ENCODE assay signal across 8 cellular contexts in the genomic region with DNA sequence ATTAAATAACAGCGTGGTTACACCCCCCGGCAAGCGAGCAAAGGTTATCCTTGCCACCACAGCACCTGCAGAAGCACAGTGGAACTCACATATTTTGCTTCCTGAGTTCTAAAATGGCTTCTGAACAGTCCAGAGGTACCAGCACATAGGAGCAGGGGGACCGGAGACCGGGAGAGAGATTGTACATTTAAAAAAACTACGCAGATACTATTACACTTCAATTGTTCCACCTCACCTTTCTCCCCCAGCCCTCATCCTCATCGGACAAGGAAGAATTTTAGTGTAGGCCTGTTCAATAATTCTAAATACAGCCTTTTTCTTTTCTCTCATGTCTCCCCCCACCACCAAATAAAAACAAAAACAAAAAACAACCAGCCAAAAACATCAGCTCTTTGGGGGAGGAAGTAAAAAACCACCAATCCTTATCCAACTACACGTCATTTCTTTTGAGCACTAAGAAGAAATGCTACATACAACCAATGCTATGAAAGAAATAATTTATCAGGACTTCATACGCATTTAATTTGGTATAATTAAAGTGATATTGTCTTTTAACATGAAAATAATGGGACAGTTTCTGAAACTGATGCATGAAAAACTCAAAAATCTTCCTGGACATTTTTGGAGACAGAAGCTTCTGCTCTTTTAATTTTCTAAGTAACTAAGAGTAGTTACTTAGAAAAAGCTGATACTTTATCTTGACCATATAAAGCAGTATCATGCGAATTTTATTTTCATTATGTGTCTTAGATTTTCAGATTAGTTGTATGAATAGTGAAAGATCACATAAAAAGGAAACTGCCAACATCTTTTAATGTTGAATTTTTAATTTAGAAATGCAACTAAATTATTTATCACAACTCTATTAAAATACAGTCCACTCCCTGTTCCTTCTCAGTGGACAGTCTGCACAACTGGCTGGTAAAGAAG. TPM values are rescaled to one million over a fixed set of nuclear protein-coding genes. Genes with fewer than 3 reads are reported as not detected.
DNase-seq lines count a peak whose midpoint lies in the region; ATAC-seq lines count a peak whose summit lies in the region.

No MANE protein-coding gene starts in this region.

- peak overlapping the region; percentile 74 for H3K4me3 Mint-ChIP-seq in activated naive CD8-positive, alpha-beta T cell treated with anti-CD3 and anti-CD28 coated beads, Interleukin-2, amount 10 ng/mL, durations not matched to agents 7 days and 5 days

- H3K9me3 ChIP-seq in subcutaneous abdominal adipose tissue (ENCODE audit: control insufficient read depth in 5 of 5, low read length in 5 of 5): no peaks in the 10 kb centered on the region

- peak; percentile 28 for ATAC-seq in activated naive CD8-positive, alpha-beta T cell treated with anti-CD3 and anti-CD28 coated beads, Interleukin-2, amount 10 ng/mL, durations not matched to agents 7 days and 5 days (ENCODE audit: low read depth)
- no peak for ATAC-seq in HG03196 (IDR thresholded peaks at IDR 0.05; ENCODE audit: unreplicated experiment)

- peak overlapping the region; percentile 80 to 92 (median 83) for H3K9ac ChIP-seq in subcutaneous abdominal adipose tissue (ENCODE audit: low read length in 5 of 5)

- peak; percentile 13 for DNase-seq in activated CD4-positive, alpha-beta T cell treated with anti-CD3 and anti-CD28 coated beads, Interleukin-2, amount 50 U/mL, for 1 hour
- DNase-seq in activated CD4-positive, alpha-beta T cell treated with anti-CD3 and anti-CD28 coated beads, Interleukin-2, amount 50 U/mL, for 48 hours: no peak
- DNase-seq in NCI-H2171 treated with DMSO at 0.1 percent for 48 hours (lab: John Stamatoyannopoulos, UW) (peak; percentile 86), iPS-NIHi7 (ENCODE audit: extremely low spot score) (peak; percentile 11), GM19240 (ENCODE audit: insufficient read length, low spot score) (no peak)
- DNase-seq in activated naive CD8-positive, alpha-beta T cell treated with anti-CD3 and anti-CD28 coated beads, Interleukin-2, amount 10 ng/mL, durations not matched to agents 7 days and 5 days: no peak

- H3K4me3 ChIP-seq in subcutaneous abdominal adipose tissue (ENCODE audit: low read depth in 1 of 5, low read length in 5 of 5): peak overlapping the region; percentile 84 to 95 (median 90)

- peaks cover 24% of the 10 kb centered on the region for H3K4me1 Mint-ChIP-seq in activated naive CD8-positive, alpha-beta T cell treated with anti-CD3 and anti-CD28 coated beads, Interleukin-2, amount 10 ng/mL, durations not matched to agents 7 days and 5 days

- H3K9me3 Mint-ChIP-seq in activated naive CD8-positive, alpha-beta T cell treated with anti-CD3 and anti-CD28 coated beads, Interleukin-2, amount 10 ng/mL, durations not matched to agents 7 days and 5 days: no peaks in the 10 kb centered on the region

- H3K4me1 ChIP-seq in subcutaneous abdominal adipose tissue (ENCODE audit: control insufficient read depth in 5 of 5, insufficient read depth in 5 of 5, low read length in 5 of 5): peaks cover 3 to 68% (median 30%) of the 10 kb centered on the region in 5 donors

- POLR2A ChIA-PET in activated naive CD8-positive, alpha-beta T cell treated with anti-CD3 and anti-CD28 coated beads, Interleukin-2, amount 10 ng/mL, durations not matched to agents 7 days and 5 days (lab: Charles Lee): interaction anchor here (2.8 to 3.7 kb wide), 2 partner anchors 10 to 20 kb away, joined by 9 to 108 read pairs; a partner anchor contains a TSS

- no peaks in the 10 kb centered on the region for H3K27me3 ChIP-seq in subcutaneous abdominal adipose tissue (ENCODE audit: control insufficient read depth in 5 of 5, insufficient read depth in 4 of 5, low read length in 5 of 5)

- no peaks in the 10 kb centered on the region for H3K36me3 ChIP-seq in subcutaneous abdominal adipose tissue (ENCODE audit: control insufficient read depth in 5 of 5, insufficient read depth in 5 of 5, low read length in 5 of 5)

- peaks cover 12% of the 10 kb centered on the region for H3K36me3 Mint-ChIP-seq in activated naive CD8-positive, alpha-beta T cell treated with anti-CD3 and anti-CD28 coated beads, Interleukin-2, amount 10 ng/mL, durations not matched to agents 7 days and 5 days

- peak overlapping the region; percentile 82 for H3K27ac Mint-ChIP-seq in activated naive CD8-positive, alpha-beta T cell treated with anti-CD3 and anti-CD28 coated beads, Interleukin-2, amount 10 ng/mL, durations not matched to agents 7 days and 5 days

- peak overlapping the region; percentile 95 for H3K27ac ChIP-seq in subcutaneous abdominal adipose tissue (ENCODE audit: low read depth, low read length)

- peaks cover 38% of the 10 kb centered on the region for H3K27me3 Mint-ChIP-seq in activated naive CD8-positive, alpha-beta T cell treated with anti-CD3 and anti-CD28 coated beads, Interleukin-2, amount 10 ng/mL, durations not matched to agents 7 days and 5 days

RNA-seq across cellular contexts. Expression of a gene that starts 9.1 kb away (rescaled TPM):
- total RNA-seq in activated naive CD8-positive, alpha-beta T cell treated with anti-CD3 and anti-CD28 coated beads, Interleukin-2, amount 10 ng/mL, durations not matched to agents 7 days and 5 days: 10 to 100 TPM; 52.5 to 62.9 TPM

RNA-seq across cellular contexts. Expression of a gene that starts 19.1 kb away (rescaled TPM):
- total RNA-seq in activated naive CD8-positive, alpha-beta T cell treated with anti-CD3 and anti-CD28 coated beads, Interleukin-2, amount 10 ng/mL, durations not matched to agents 7 days and 5 days: 10 to 100 TPM; 70.3 to 75.2 TPM

Comparison
In these comparisons a context has a peak if more than half of its experiments do, and no peak if none do; other contexts are left out.
1. DNase-seq: peak in activated CD4-positive, alpha-beta T cell treated with anti-CD3 and anti-CD28 coated beads, Interleukin-2, amount 50 U/mL, for 1 hour (single experiment), NCI-H2171 treated with DMSO at 0.1 percent for 48 hours (single experiment) and iPS-NIHi7 (single experiment); none in activated CD4-positive, alpha-beta T cell treated with anti-CD3 and anti-CD28 coated beads, Interleukin-2, amount 50 U/mL, for 48 hours (0 of 2), activated naive CD8-positive, alpha-beta T cell treated with anti-CD3 and anti-CD28 coated beads, Interleukin-2, amount 10 ng/mL, durations not matched to agents 7 days and 5 days (single experiment) and GM19240 (single experiment).